ENCODE assay signal across 8 cellular contexts in genomic region chr4:13527983-13528822, GRCh38. TPM values are rescaled to one million over a fixed set of nuclear protein-coding genes. Genes with fewer than 3 reads are reported as not detected.
DNase-seq lines count a peak whose midpoint lies in the region; ATAC-seq and TF ChIP-seq lines count a peak whose summit lies in the region.

No MANE protein-coding gene starts in this region.

- TF ChIP-seq CTCF in coronary artery (IDR thresholded peaks at IDR 0.05) (no peak), glutamatergic neuron (IDR thresholded peaks at IDR 0.05; ENCODE audit: partially characterized antibody, unreplicated experiment) (no peak)

- no peak overlapping the region for H3K27ac ChIP-seq in coronary artery

- H3K36me3 Mint-ChIP-seq in IgD-negative memory B cell (peaks cover 3% of the 10 kb centered on the region), glutamatergic neuron (ENCODE audit: unreplicated experiment) (peaks cover 8% of the 10 kb centered on the region)

- H3K27ac Mint-ChIP-seq in IgD-negative memory B cell (peak overlapping the region; percentile 28 to 94 (median 82)), glutamatergic neuron (ENCODE audit: unreplicated experiment) (no peak overlapping the region)

- H3K9me3 Mint-ChIP-seq in IgD-negative memory B cell (peaks cover 0 to 12% (median 0%) of the 10 kb centered on the region in 3 donors), glutamatergic neuron (ENCODE audit: unreplicated experiment) (peaks cover 9% of the 10 kb centered on the region)

- peak; percentile 78 for ATAC-seq in GM21723 (IDR thresholded peaks at IDR 0.05; ENCODE audit: unreplicated experiment)

- peak; percentile 4 for DNase-seq in NCI-H345 (lab: John Stamatoyannopoulos, UW)
- no peak for DNase-seq in NCI-H345 treated with DMSO at 0.1 percent for 48 hours (lab: John Stamatoyannopoulos, UW; ENCODE audit: unreplicated experiment)
- DNase-seq in coronary artery (ENCODE audit: low spot score), result peak; percentile 46
- no peak for DNase-seq in glutamatergic neuron
- DNase-seq in cortex of kidney (lab: John Stamatoyannopoulos, UW), result no peak
- DNase-seq in epidermal melanocyte (ENCODE audit: insufficient read length, low spot score), result no peak

- no peak overlapping the region for H3K4me3 ChIP-seq in coronary artery

- H3K27me3 Mint-ChIP-seq in IgD-negative memory B cell (peaks cover 82% of the 10 kb centered on the region), glutamatergic neuron (ENCODE audit: unreplicated experiment) (peaks cover 50% of the 10 kb centered on the region)

- H3K4me1 Mint-ChIP-seq in IgD-negative memory B cell (peaks cover 11 to 16% (median 14%) of the 10 kb centered on the region in 3 donors), glutamatergic neuron (ENCODE audit: low read depth, unreplicated experiment) (no peaks in the 10 kb centered on the region)

- peak overlapping the region; percentile 53 to 90 (median 66) for H3K4me3 Mint-ChIP-seq in IgD-negative memory B cell
- H3K4me3 Mint-ChIP-seq in glutamatergic neuron (ENCODE audit: unreplicated experiment), result no peak overlapping the region

RNA-seq across cellular contexts. Expression of gene NKX3-2, which starts 16.1 kb away (rescaled TPM):
- not detected for polyA plus RNA-seq in IgD-negative memory B cell
- 0.25 TPM for total RNA-seq in glutamatergic neuron (ENCODE audit: unreplicated experiment)

RNA-seq across cellular contexts. Expression of gene RAB28, which starts 44.1 kb away (rescaled TPM):
- polyA plus RNA-seq in IgD-negative memory B cell, result 12.1 TPM
- total RNA-seq in glutamatergic neuron (ENCODE audit: unreplicated experiment), result 12.7 TPM

Comparison
In these comparisons a context has a peak if more than half of its experiments do, and no peak if none do; other contexts are left out.
1. DNase-seq: peak in NCI-H345 (single experiment) and coronary artery (single experiment); none in NCI-H345 treated with DMSO at 0.1 percent for 48 hours (single experiment), glutamatergic neuron (single experiment), cortex of kidney (single experiment) and epidermal melanocyte (single experiment).